Comparison of ENCODE assay signal across 39 cellular contexts in genomic region chr4:83921124-83921523, GRCh38.
"Had no signal": no experiment of that assay in that cellular context is flagged by ENCODE, and none has a peak within 500 bp of the region (broad histone marks: within the 10 kb centered on the region; RNA-seq: fewer than 3 reads in every experiment).

No MANE protein-coding gene starts in this region.

- H3K4me3 Mint-ChIP-seq: activated naive CD4-positive, alpha-beta T cell treated with anti-CD3 and anti-CD28 coated beads for 36 hours; activated naive CD4-positive, alpha-beta T cell treated with anti-CD3 and anti-CD28 coated beads, Interleukin-2, amount 10 ng/mL, durations not matched to agents 7 days and 5 days; activated naive CD4-positive, alpha-beta T cell treated with anti-CD3 and anti-CD28 coated beads, Interleukin-2, amount 50 U/mL, for 24 hours; activated naive CD8-positive, alpha-beta T cell; activated naive CD8-positive, alpha-beta T cell treated with anti-CD3 and anti-CD28 coated beads for 36 hours; activated naive CD8-positive, alpha-beta T cell treated with anti-CD3 and anti-CD28 coated beads, Interleukin-2, amount 10 ng/mL, durations not matched to agents 7 days and 5 days; activated naive CD8-positive, alpha-beta T cell treated with anti-CD3 and anti-CD28 coated beads, Interleukin-2, amount 50 U/mL, for 24 hours; activated T-cell treated with anti-CD3 and anti-CD28 coated beads, Interleukin-2, amount 50 U/mL, for 24 hours; activated T-cell treated with anti-CD3 and anti-CD28 coated beads, Interleukin-2, amount 50 U/mL, for 4 hours; activated T-cell treated with anti-CD3 and anti-CD28 coated beads, Interleukin-2, amount 50 U/mL, for 72 hours; activated T-helper 1 cell treated with anti-CD3 and anti-CD28 coated beads, Interleukin-12 subunit alpha, Interleukin-12 subunit beta, Interleukin-2, Interleukin-4 antibody, amounts not matched to agents 30 ng/mL and 10 ng/mL and 1 ng/mL, durations not matched to agents 14 hours and 24 hours and 36 hours; activated T-helper 17 cell treated with anti-CD3 and anti-CD28 coated beads, Interleukin-2, amount 50 U/mL, for 72 hours; brain; central memory CD8-positive, alpha-beta T cell had no signal

- H3K27ac Mint-ChIP-seq: activated naive CD4-positive, alpha-beta T cell treated with anti-CD3 and anti-CD28 coated beads for 36 hours; activated naive CD4-positive, alpha-beta T cell treated with anti-CD3 and anti-CD28 coated beads, Interleukin-2, amount 10 ng/mL, durations not matched to agents 7 days and 5 days; activated naive CD4-positive, alpha-beta T cell treated with anti-CD3 and anti-CD28 coated beads, Interleukin-2, amount 50 U/mL, for 24 hours; activated naive CD4-positive, alpha-beta T cell treated with anti-CD3 and anti-CD28 coated beads, Interleukin-2, amount 50 U/mL, for 72 hours; activated naive CD8-positive, alpha-beta T cell; activated naive CD8-positive, alpha-beta T cell treated with anti-CD3 and anti-CD28 coated beads for 36 hours; activated naive CD8-positive, alpha-beta T cell treated with anti-CD3 and anti-CD28 coated beads, Interleukin-2, amount 10 ng/mL, durations not matched to agents 7 days and 5 days; activated naive CD8-positive, alpha-beta T cell treated with anti-CD3 and anti-CD28 coated beads, Interleukin-2, amount 50 U/mL, for 24 hours; activated T-cell treated with anti-CD3 and anti-CD28 coated beads, Interleukin-2, amount 50 U/mL, for 24 hours; activated T-cell treated with anti-CD3 and anti-CD28 coated beads, Interleukin-2, amount 50 U/mL, for 72 hours; activated T-helper 1 cell treated with anti-CD3 and anti-CD28 coated beads, Interleukin-12 subunit alpha, Interleukin-12 subunit beta, Interleukin-2, Interleukin-4 antibody, amounts not matched to agents 30 ng/mL and 10 ng/mL and 1 ng/mL, durations not matched to agents 14 hours and 24 hours and 36 hours; activated T-helper 17 cell treated with anti-CD3 and anti-CD28 coated beads, Interleukin-2, amount 50 U/mL, for 72 hours; activated T-helper 2 cell treated with anti-CD3 and anti-CD28 coated beads, Interferon-gamma antibody, Interleukin-2, Interleukin-4, amounts not matched to agents 10 μg/mL and 5 μg/mL and 100 μg/mL, durations not matched to agents 14 hours and 24 hours and 36 hours; brain had no signal

- H3K36me3 Mint-ChIP-seq: activated naive CD4-positive, alpha-beta T cell treated with anti-CD3 and anti-CD28 coated beads, Interleukin-2, amount 10 ng/mL, durations not matched to agents 7 days and 5 days; activated naive CD4-positive, alpha-beta T cell treated with anti-CD3 and anti-CD28 coated beads, Interleukin-2, amount 50 U/mL, for 24 hours; activated naive CD4-positive, alpha-beta T cell treated with anti-CD3 and anti-CD28 coated beads, Interleukin-2, amount 50 U/mL, for 72 hours; activated naive CD8-positive, alpha-beta T cell; activated naive CD8-positive, alpha-beta T cell treated with anti-CD3 and anti-CD28 coated beads for 36 hours; activated naive CD8-positive, alpha-beta T cell treated with anti-CD3 and anti-CD28 coated beads, Interleukin-2, amount 10 ng/mL, durations not matched to agents 7 days and 5 days; brain had no signal

- H3K4me3 ChIP-seq: adrenal gland, ascending aorta, body of pancreas, breast epithelium, cardiac muscle cell had no signal

- H3K27ac ChIP-seq: adrenal gland, ascending aorta, body of pancreas, brain microvascular endothelial cell, breast epithelium, cardiac muscle cell had no signal

- FAIRE-seq: astrocyte, bronchial epithelial cell had no signal

- ATAC-seq: activated naive CD4-positive, alpha-beta T cell treated with anti-CD3 and anti-CD28 coated beads, Interleukin-2, amount 50 U/mL, for 72 hours; activated naive CD8-positive, alpha-beta T cell treated with anti-CD3 and anti-CD28 coated beads, Interleukin-2, amount 50 U/mL, for 24 hours; activated T-cell treated with anti-CD3 and anti-CD28 coated beads, Interleukin-2, amount 50 U/mL, for 4 hours; activated T-cell treated with anti-CD3 and anti-CD28 coated beads, Interleukin-2, amount 50 U/mL, for 72 hours; activated T-helper 17 cell treated with anti-CD3 and anti-CD28 coated beads, Interleukin-2, amount 50 U/mL, for 72 hours; body of pancreas had no signal

- H3K9me3 ChIP-seq: adrenal gland, ascending aorta, body of pancreas, breast epithelium had no signal

- H3K9me3 Mint-ChIP-seq: activated naive CD4-positive, alpha-beta T cell treated with anti-CD3 and anti-CD28 coated beads for 36 hours; activated naive CD4-positive, alpha-beta T cell treated with anti-CD3 and anti-CD28 coated beads, Interleukin-2, amount 10 ng/mL, durations not matched to agents 7 days and 5 days; activated naive CD4-positive, alpha-beta T cell treated with anti-CD3 and anti-CD28 coated beads, Interleukin-2, amount 50 U/mL, for 24 hours; activated naive CD4-positive, alpha-beta T cell treated with anti-CD3 and anti-CD28 coated beads, Interleukin-2, amount 50 U/mL, for 72 hours; activated naive CD8-positive, alpha-beta T cell treated with anti-CD3 and anti-CD28 coated beads for 36 hours; activated naive CD8-positive, alpha-beta T cell treated with anti-CD3 and anti-CD28 coated beads, Interleukin-2, amount 10 ng/mL, durations not matched to agents 7 days and 5 days; activated naive CD8-positive, alpha-beta T cell treated with anti-CD3 and anti-CD28 coated beads, Interleukin-2, amount 50 U/mL, for 24 hours; activated T-cell treated with anti-CD3 and anti-CD28 coated beads, Interleukin-2, amount 50 U/mL, for 24 hours; activated T-cell treated with anti-CD3 and anti-CD28 coated beads, Interleukin-2, amount 50 U/mL, for 4 hours; activated T-cell treated with anti-CD3 and anti-CD28 coated beads, Interleukin-2, amount 50 U/mL, for 72 hours; activated T-helper 1 cell treated with anti-CD3 and anti-CD28 coated beads, Interleukin-12 subunit alpha, Interleukin-12 subunit beta, Interleukin-2, Interleukin-4 antibody, amounts not matched to agents 30 ng/mL and 10 ng/mL and 1 ng/mL, durations not matched to agents 14 hours and 24 hours and 36 hours; activated T-helper 17 cell treated with anti-CD3 and anti-CD28 coated beads, Interleukin-2, amount 50 U/mL, for 72 hours; activated T-helper 2 cell treated with anti-CD3 and anti-CD28 coated beads, Interferon-gamma antibody, Interleukin-2, Interleukin-4, amounts not matched to agents 10 μg/mL and 5 μg/mL and 100 μg/mL, durations not matched to agents 14 hours and 24 hours and 36 hours; brain; central memory CD8-positive, alpha-beta T cell had no signal

- H3K4me1 ChIP-seq: adrenal gland, ascending aorta, body of pancreas, breast epithelium had no signal

- H3K4me1 Mint-ChIP-seq: activated naive CD4-positive, alpha-beta T cell treated with anti-CD3 and anti-CD28 coated beads, Interleukin-2, amount 10 ng/mL, durations not matched to agents 7 days and 5 days; activated naive CD4-positive, alpha-beta T cell treated with anti-CD3 and anti-CD28 coated beads, Interleukin-2, amount 50 U/mL, for 24 hours; activated naive CD8-positive, alpha-beta T cell treated with anti-CD3 and anti-CD28 coated beads for 36 hours; activated naive CD8-positive, alpha-beta T cell treated with anti-CD3 and anti-CD28 coated beads, Interleukin-2, amount 10 ng/mL, durations not matched to agents 7 days and 5 days; activated naive CD8-positive, alpha-beta T cell treated with anti-CD3 and anti-CD28 coated beads, Interleukin-2, amount 50 U/mL, for 24 hours; activated T-helper 17 cell treated with anti-CD3 and anti-CD28 coated beads, Interleukin-2, amount 50 U/mL, for 72 hours; brain; central memory CD8-positive, alpha-beta T cell had no signal

- H3K27me3 Mint-ChIP-seq: activated naive CD4-positive, alpha-beta T cell treated with anti-CD3 and anti-CD28 coated beads, Interleukin-2, amount 10 ng/mL, durations not matched to agents 7 days and 5 days; activated naive CD8-positive, alpha-beta T cell; activated naive CD8-positive, alpha-beta T cell treated with anti-CD3 and anti-CD28 coated beads for 36 hours; activated naive CD8-positive, alpha-beta T cell treated with anti-CD3 and anti-CD28 coated beads, Interleukin-2, amount 50 U/mL, for 24 hours; activated T-cell treated with anti-CD3 and anti-CD28 coated beads, Interleukin-2, amount 50 U/mL, for 24 hours; central memory CD8-positive, alpha-beta T cell had no signal

- H3K27me3 ChIP-seq: adrenal gland, ascending aorta, body of pancreas, brain microvascular endothelial cell, breast epithelium, cardiac muscle cell had no signal

- H3K36me3 ChIP-seq: adrenal gland, ascending aorta, brain microvascular endothelial cell, breast epithelium, cardiac muscle cell had no signal

- DNase-seq: activated effector memory CD4-positive, alpha-beta T cell treated with anti-CD3 and anti-CD28 coated beads, Interleukin-2, amount 50 U/mL, for 16 hours; activated effector memory CD4-positive, alpha-beta T cell treated with Interleukin-2 at 50 U/mL for 16 hours; activated gamma-delta T cell; activated gamma-delta T cell treated with Interleukin-2 at 50 U/mL for 16 hours; activated naive CD4-positive, alpha-beta T cell; activated naive CD4-positive, alpha-beta T cell treated with anti-CD3 and anti-CD28 coated beads for 36 hours; activated naive CD4-positive, alpha-beta T cell treated with anti-CD3 and anti-CD28 coated beads, Interleukin-2, amount 10 ng/mL, durations not matched to agents 7 days and 5 days; activated naive CD4-positive, alpha-beta T cell treated with anti-CD3 and anti-CD28 coated beads, Interleukin-2, amount 50 U/mL, for 16 hours; activated naive CD4-positive, alpha-beta T cell treated with Interleukin-2 at 50 U/mL for 16 hours; activated naive CD8-positive, alpha-beta T cell treated with anti-CD3 and anti-CD28 coated beads for 36 hours; activated naive CD8-positive, alpha-beta T cell treated with anti-CD3 and anti-CD28 coated beads, Interleukin-2, amount 10 ng/mL, durations not matched to agents 7 days and 5 days; activated naive CD8-positive, alpha-beta T cell treated with anti-CD3 and anti-CD28 coated beads, Interleukin-2, amount 50 U/mL, for 24 hours; activated T-cell treated with anti-CD3 and anti-CD28 coated beads, Interleukin-2, amount 50 U/mL, for 24 hours; activated T-cell treated with anti-CD3 and anti-CD28 coated beads, Interleukin-2, amount 50 U/mL, for 4 hours; activated T-cell treated with anti-CD3 and anti-CD28 coated beads, Interleukin-2, amount 50 U/mL, for 48 hours; activated T-cell treated with anti-CD3 and anti-CD28 coated beads, Interleukin-2, amount 50 U/mL, for 72 hours; adrenal gland; amniotic stem cell; amygdala; anterior cingulate cortex; aorta; body of pancreas; brain microvascular endothelial cell; caudate nucleus; central memory CD4-positive, alpha-beta T cell; cerebellar nuclear complex had no signal
